1 cellular context compared by ENCODE assay signal in the genomic region with DNA sequence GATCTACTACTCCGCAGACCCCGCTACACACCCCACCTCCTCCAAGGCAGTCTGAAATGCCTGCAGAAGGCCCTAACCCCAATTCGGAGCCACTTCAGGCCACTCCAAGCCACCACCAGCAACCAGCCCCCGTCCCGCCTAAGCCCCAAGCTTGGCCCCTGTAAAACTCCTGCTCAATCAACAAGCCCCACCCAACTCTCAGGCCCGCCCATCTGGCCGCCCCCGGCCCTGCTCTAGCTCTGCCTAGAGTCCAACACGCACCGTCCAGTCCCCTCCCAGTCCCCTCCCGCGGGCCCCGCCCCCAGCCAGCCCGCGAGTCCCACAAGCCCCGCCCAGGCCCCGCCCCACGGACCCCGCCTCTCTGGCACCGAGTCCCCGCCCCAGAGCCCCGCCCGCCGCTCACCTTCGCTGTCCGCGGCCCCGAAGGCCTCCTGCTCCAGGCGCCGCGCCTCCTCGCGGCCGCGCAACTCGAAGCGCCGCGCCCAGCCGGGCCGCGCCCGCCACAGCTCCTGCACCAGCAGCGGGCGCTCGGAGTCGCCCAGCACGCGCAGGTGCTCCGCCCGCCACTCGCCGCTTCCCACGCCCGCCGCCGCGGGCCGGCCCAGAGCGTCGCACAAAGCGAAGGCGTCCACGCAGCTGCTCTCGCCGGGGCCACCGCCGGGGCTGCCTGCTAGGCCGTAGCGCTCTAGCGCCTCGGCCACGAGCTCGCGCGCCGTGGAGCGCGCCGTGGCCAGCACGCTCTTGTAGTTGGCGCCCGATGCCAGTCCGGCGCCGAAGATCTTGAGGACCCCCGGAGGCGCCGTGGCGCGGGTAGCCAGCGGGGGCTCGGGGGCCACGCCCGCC.
TF ChIP-seq lines count a peak whose summit lies in the region.

No MANE protein-coding gene starts in this region.

TF ChIP-seq in HepG2, 621 proteins besides CTCF, POLR2A, EP300 and RAD21 (continued from another document and continues in another):
- TF ChIP-seq, protein P1, sequence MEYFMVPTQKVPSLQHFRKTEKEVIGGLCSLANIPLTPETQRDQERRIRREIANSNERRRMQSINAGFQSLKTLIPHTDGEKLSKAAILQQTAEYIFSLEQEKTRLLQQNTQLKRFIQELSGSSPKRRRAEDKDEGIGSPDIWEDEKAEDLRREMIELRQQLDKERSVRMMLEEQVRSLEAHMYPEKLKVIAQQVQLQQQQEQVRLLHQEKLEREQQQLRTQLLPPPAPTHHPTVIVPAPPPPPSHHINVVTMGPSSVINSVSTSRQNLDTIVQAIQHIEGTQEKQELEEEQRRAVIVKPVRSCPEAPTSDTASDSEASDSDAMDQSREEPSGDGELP (IDR thresholded peaks at IDR 0.05; ENCODE audit: borderline replicate concordance, low read depth): no peak
- TF ChIP-seq, protein P2, sequence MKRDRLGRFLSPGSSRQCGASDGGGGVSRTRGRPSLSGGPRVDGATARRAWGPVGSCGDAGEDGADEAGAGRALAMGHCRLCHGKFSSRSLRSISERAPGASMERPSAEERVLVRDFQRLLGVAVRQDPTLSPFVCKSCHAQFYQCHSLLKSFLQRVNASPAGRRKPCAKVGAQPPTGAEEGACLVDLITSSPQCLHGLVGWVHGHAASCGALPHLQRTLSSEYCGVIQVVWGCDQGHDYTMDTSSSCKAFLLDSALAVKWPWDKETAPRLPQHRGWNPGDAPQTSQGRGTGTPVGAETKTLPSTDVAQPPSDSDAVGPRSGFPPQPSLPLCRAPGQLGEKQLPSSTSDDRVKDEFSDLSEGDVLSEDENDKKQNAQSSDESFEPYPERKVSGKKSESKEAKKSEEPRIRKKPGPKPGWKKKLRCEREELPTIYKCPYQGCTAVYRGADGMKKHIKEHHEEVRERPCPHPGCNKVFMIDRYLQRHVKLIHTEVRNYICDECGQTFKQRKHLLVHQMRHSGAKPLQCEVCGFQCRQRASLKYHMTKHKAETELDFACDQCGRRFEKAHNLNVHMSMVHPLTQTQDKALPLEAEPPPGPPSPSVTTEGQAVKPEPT (CRISPR knock-in tag; IDR thresholded peaks at IDR 0.05; ENCODE audit: low read depth): peak; percentile 99
- no peak for TF ChIP-seq JUNB (CRISPR knock-in tag; IDR thresholded peaks at IDR 0.05; ENCODE audit: borderline replicate concordance)
- TF ChIP-seq, protein P3, sequence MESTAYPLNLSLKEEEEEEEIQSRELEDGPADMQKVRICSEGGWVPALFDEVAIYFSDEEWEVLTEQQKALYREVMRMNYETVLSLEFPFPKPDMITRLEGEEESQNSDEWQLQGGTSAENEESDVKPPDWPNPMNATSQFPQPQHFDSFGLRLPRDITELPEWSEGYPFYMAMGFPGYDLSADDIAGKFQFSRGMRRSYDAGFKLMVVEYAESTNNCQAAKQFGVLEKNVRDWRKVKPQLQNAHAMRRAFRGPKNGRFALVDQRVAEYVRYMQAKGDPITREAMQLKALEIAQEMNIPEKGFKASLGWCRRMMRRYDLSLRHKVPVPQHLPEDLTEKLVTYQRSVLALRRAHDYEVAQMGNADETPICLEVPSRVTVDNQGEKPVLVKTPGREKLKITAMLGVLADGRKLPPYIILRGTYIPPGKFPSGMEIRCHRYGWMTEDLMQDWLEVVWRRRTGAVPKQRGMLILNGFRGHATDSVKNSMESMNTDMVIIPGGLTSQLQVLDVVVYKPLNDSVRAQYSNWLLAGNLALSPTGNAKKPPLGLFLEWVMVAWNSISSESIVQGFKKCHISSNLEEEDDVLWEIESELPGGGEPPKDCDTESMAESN (CRISPR knock-in tag; conservative IDR thresholded peaks at IDR 0.05): peak; percentile 81
- TF ChIP-seq, protein P4, sequence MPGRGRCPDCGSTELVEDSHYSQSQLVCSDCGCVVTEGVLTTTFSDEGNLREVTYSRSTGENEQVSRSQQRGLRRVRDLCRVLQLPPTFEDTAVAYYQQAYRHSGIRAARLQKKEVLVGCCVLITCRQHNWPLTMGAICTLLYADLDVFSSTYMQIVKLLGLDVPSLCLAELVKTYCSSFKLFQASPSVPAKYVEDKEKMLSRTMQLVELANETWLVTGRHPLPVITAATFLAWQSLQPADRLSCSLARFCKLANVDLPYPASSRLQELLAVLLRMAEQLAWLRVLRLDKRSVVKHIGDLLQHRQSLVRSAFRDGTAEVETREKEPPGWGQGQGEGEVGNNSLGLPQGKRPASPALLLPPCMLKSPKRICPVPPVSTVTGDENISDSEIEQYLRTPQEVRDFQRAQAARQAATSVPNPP (CRISPR knock-in tag; IDR thresholded peaks at IDR 0.05): peak; percentile 96
- TF ChIP-seq NONO (IDR thresholded peaks at IDR 0.05): no peak
- peak; percentile 52 for TF ChIP-seq NONO (CRISPR knock-in tag; conservative IDR thresholded peaks at IDR 0.05)
- TF ChIP-seq GABPB1 (CRISPR knock-in tag; IDR thresholded peaks at IDR 0.05): peak; percentile 20
- TF ChIP-seq FOXA3 (CRISPR knock-in tag; IDR thresholded peaks at IDR 0.05): peak; percentile 25; the same call in 1 of the 2 replicates
- TF ChIP-seq TBP (CRISPR knock-in tag; IDR thresholded peaks at IDR 0.05): no peak
- TF ChIP-seq, protein P5, sequence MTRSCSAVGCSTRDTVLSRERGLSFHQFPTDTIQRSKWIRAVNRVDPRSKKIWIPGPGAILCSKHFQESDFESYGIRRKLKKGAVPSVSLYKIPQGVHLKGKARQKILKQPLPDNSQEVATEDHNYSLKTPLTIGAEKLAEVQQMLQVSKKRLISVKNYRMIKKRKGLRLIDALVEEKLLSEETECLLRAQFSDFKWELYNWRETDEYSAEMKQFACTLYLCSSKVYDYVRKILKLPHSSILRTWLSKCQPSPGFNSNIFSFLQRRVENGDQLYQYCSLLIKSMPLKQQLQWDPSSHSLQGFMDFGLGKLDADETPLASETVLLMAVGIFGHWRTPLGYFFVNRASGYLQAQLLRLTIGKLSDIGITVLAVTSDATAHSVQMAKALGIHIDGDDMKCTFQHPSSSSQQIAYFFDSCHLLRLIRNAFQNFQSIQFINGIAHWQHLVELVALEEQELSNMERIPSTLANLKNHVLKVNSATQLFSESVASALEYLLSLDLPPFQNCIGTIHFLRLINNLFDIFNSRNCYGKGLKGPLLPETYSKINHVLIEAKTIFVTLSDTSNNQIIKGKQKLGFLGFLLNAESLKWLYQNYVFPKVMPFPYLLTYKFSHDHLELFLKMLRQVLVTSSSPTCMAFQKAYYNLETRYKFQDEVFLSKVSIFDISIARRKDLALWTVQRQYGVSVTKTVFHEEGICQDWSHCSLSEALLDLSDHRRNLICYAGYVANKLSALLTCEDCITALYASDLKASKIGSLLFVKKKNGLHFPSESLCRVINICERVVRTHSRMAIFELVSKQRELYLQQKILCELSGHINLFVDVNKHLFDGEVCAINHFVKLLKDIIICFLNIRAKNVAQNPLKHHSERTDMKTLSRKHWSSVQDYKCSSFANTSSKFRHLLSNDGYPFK (CRISPR knock-in tag; IDR thresholded peaks at IDR 0.05; ENCODE audit: borderline replicate concordance): no peak
- no peak for TF ChIP-seq RFX3 (CRISPR knock-in tag; IDR thresholded peaks at IDR 0.05)
- TF ChIP-seq, protein P6, sequence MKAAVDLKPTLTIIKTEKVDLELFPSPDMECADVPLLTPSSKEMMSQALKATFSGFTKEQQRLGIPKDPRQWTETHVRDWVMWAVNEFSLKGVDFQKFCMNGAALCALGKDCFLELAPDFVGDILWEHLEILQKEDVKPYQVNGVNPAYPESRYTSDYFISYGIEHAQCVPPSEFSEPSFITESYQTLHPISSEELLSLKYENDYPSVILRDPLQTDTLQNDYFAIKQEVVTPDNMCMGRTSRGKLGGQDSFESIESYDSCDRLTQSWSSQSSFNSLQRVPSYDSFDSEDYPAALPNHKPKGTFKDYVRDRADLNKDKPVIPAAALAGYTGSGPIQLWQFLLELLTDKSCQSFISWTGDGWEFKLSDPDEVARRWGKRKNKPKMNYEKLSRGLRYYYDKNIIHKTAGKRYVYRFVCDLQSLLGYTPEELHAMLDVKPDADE (CRISPR knock-in tag; IDR thresholded peaks at IDR 0.05): no peak
- TF ChIP-seq, protein P7, sequence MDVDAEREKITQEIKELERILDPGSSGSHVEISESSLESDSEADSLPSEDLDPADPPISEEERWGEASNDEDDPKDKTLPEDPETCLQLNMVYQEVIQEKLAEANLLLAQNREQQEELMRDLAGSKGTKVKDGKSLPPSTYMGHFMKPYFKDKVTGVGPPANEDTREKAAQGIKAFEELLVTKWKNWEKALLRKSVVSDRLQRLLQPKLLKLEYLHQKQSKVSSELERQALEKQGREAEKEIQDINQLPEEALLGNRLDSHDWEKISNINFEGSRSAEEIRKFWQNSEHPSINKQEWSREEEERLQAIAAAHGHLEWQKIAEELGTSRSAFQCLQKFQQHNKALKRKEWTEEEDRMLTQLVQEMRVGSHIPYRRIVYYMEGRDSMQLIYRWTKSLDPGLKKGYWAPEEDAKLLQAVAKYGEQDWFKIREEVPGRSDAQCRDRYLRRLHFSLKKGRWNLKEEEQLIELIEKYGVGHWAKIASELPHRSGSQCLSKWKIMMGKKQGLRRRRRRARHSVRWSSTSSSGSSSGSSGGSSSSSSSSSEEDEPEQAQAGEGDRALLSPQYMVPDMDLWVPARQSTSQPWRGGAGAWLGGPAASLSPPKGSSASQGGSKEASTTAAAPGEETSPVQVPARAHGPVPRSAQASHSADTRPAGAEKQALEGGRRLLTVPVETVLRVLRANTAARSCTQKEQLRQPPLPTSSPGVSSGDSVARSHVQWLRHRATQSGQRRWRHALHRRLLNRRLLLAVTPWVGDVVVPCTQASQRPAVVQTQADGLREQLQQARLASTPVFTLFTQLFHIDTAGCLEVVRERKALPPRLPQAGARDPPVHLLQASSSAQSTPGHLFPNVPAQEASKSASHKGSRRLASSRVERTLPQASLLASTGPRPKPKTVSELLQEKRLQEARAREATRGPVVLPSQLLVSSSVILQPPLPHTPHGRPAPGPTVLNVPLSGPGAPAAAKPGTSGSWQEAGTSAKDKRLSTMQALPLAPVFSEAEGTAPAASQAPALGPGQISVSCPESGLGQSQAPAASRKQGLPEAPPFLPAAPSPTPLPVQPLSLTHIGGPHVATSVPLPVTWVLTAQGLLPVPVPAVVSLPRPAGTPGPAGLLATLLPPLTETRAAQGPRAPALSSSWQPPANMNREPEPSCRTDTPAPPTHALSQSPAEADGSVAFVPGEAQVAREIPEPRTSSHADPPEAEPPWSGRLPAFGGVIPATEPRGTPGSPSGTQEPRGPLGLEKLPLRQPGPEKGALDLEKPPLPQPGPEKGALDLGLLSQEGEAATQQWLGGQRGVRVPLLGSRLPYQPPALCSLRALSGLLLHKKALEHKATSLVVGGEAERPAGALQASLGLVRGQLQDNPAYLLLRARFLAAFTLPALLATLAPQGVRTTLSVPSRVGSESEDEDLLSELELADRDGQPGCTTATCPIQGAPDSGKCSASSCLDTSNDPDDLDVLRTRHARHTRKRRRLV (CRISPR knock-in tag; IDR thresholded peaks at IDR 0.05): no peak
- TF ChIP-seq, protein P8, sequence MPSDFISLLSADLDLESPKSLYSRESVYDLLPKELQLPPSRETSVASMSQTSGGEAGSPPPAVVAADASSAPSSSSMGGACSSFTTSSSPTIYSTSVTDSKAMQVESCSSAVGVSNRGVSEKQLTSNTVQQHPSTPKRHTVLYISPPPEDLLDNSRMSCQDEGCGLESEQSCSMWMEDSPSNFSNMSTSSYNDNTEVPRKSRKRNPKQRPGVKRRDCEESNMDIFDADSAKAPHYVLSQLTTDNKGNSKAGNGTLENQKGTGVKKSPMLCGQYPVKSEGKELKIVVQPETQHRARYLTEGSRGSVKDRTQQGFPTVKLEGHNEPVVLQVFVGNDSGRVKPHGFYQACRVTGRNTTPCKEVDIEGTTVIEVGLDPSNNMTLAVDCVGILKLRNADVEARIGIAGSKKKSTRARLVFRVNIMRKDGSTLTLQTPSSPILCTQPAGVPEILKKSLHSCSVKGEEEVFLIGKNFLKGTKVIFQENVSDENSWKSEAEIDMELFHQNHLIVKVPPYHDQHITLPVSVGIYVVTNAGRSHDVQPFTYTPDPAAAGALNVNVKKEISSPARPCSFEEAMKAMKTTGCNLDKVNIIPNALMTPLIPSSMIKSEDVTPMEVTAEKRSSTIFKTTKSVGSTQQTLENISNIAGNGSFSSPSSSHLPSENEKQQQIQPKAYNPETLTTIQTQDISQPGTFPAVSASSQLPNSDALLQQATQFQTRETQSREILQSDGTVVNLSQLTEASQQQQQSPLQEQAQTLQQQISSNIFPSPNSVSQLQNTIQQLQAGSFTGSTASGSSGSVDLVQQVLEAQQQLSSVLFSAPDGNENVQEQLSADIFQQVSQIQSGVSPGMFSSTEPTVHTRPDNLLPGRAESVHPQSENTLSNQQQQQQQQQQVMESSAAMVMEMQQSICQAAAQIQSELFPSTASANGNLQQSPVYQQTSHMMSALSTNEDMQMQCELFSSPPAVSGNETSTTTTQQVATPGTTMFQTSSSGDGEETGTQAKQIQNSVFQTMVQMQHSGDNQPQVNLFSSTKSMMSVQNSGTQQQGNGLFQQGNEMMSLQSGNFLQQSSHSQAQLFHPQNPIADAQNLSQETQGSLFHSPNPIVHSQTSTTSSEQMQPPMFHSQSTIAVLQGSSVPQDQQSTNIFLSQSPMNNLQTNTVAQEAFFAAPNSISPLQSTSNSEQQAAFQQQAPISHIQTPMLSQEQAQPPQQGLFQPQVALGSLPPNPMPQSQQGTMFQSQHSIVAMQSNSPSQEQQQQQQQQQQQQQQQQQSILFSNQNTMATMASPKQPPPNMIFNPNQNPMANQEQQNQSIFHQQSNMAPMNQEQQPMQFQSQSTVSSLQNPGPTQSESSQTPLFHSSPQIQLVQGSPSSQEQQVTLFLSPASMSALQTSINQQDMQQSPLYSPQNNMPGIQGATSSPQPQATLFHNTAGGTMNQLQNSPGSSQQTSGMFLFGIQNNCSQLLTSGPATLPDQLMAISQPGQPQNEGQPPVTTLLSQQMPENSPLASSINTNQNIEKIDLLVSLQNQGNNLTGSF (CRISPR knock-in tag; IDR thresholded peaks at IDR 0.05): peak; percentile 92
- TF ChIP-seq, protein P9, sequence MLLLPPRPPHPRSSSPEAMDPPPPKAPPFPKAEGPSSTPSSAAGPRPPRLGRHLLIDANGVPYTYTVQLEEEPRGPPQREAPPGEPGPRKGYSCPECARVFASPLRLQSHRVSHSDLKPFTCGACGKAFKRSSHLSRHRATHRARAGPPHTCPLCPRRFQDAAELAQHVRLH (CRISPR knock-in tag; IDR thresholded peaks at IDR 0.05; ENCODE audit: borderline replicate concordance, low read depth): no peak
- no peak for TF ChIP-seq ADNP (CRISPR knock-in tag; IDR thresholded peaks at IDR 0.05)
- TF ChIP-seq, protein P10, sequence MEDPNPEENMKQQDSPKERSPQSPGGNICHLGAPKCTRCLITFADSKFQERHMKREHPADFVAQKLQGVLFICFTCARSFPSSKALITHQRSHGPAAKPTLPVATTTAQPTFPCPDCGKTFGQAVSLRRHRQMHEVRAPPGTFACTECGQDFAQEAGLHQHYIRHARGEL (CRISPR knock-in tag; IDR thresholded peaks at IDR 0.05): no peak
- peak; percentile 55; the same call in 1 of the 2 replicates for TF ChIP-seq MEIS2 (CRISPR knock-in tag; IDR thresholded peaks at IDR 0.05)
- no peak for TF ChIP-seq ZNF337 (CRISPR knock-in tag; IDR thresholded peaks at IDR 0.05; ENCODE audit: borderline replicate concordance, low read depth)
- no peak for TF ChIP-seq POLR2AphosphoS2 (IDR thresholded peaks at IDR 0.05; ENCODE audit: low read depth, low read length)
- TF ChIP-seq IRX3 (CRISPR knock-in tag; IDR thresholded peaks at IDR 0.05; ENCODE audit: borderline replicate concordance, low read depth): peak; percentile 95; the same call in 1 of the 2 replicates
- no peak for TF ChIP-seq RFX1 (IDR thresholded peaks at IDR 0.05)
- TF ChIP-seq, protein P11, sequence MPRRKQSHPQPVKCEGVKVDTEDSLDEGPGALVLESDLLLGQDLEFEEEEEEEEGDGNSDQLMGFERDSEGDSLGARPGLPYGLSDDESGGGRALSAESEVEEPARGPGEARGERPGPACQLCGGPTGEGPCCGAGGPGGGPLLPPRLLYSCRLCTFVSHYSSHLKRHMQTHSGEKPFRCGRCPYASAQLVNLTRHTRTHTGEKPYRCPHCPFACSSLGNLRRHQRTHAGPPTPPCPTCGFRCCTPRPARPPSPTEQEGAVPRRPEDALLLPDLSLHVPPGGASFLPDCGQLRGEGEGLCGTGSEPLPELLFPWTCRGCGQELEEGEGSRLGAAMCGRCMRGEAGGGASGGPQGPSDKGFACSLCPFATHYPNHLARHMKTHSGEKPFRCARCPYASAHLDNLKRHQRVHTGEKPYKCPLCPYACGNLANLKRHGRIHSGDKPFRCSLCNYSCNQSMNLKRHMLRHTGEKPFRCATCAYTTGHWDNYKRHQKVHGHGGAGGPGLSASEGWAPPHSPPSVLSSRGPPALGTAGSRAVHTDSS (CRISPR knock-in tag; conservative IDR thresholded peaks at IDR 0.05): no peak
- no peak for TF ChIP-seq HOXD1 (CRISPR knock-in tag; IDR thresholded peaks at IDR 0.05)
- no peak for TF ChIP-seq MBD4 (IDR thresholded peaks at IDR 0.05; ENCODE audit: borderline replicate concordance, low read length)
